23 cellular contexts compared by ENCODE assay signal in the genomic region with DNA sequence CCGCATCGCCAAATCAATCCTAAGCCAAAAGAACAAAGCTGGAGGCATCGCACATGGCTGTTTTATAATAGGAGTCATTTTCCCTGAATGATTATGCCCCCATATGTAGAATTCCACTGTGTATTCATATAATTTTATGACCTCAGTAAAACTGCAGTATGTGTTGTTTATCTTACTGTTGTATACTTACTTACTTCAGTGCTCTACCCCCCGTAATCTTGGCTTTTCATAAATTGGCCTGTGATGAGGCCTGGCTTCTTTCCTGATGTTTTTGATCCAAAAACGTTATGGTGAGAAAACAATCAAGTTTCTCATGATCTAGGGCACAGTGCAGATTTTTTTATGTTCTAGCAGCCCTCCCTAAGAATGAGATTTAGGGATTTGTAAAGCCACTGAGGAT.
"Had no signal": no experiment of that assay in that cellular context is flagged by ENCODE, and none has a peak within 500 bp of the region (broad histone marks: within the 10 kb centered on the region; RNA-seq: fewer than 3 reads in every experiment).

No MANE protein-coding gene starts in this region.

- H3K4me3 ChIP-seq: colonic mucosa, ovary, psoas muscle, suprapubic skin, vagina had no signal

- H3K27ac Mint-ChIP-seq: activated CD4-positive, alpha-beta T cell treated with anti-CD3 and anti-CD28 coated beads for 36 hours; activated naive CD8-positive, alpha-beta T cell treated with anti-CD3 and anti-CD28 coated beads for 36 hours; activated T-helper 1 cell treated with anti-CD3 and anti-CD28 coated beads, Interleukin-12 subunit alpha, Interleukin-12 subunit beta, Interleukin-2, Interleukin-4 antibody, amounts not matched to agents 30 ng/mL and 10 ng/mL and 1 ng/mL, durations not matched to agents 14 hours and 24 hours and 36 hours; endodermal cell; immature natural killer cell; naive thymus-derived CD4-positive, alpha-beta T cell; stimulated activated naive CD8-positive, alpha-beta T cell treated with anti-CD3 and anti-CD28 coated beads, Interleukin-15, Interleukin-2, amounts not matched to agents 100 ng/mL and 50 ng/mL, for 24 hours; WTC11 had no signal

- H3K27me3 Mint-ChIP-seq: activated CD4-positive, alpha-beta T cell treated with anti-CD3 and anti-CD28 coated beads for 36 hours; activated naive CD8-positive, alpha-beta T cell treated with anti-CD3 and anti-CD28 coated beads for 36 hours; central memory CD8-positive, alpha-beta T cell; naive thymus-derived CD4-positive, alpha-beta T cell; stimulated activated naive CD8-positive, alpha-beta T cell treated with anti-CD3 and anti-CD28 coated beads, Interleukin-15, Interleukin-2, amounts not matched to agents 100 ng/mL and 50 ng/mL, for 24 hours had no signal

- H3K9me3 Mint-ChIP-seq: activated naive CD8-positive, alpha-beta T cell treated with anti-CD3 and anti-CD28 coated beads for 36 hours; activated T-helper 1 cell treated with anti-CD3 and anti-CD28 coated beads, Interleukin-12 subunit alpha, Interleukin-12 subunit beta, Interleukin-2, Interleukin-4 antibody, amounts not matched to agents 30 ng/mL and 10 ng/mL and 1 ng/mL, durations not matched to agents 14 hours and 24 hours and 36 hours; endodermal cell; WTC11 had no signal

- H3K4me3 Mint-ChIP-seq: activated CD4-positive, alpha-beta T cell treated with anti-CD3 and anti-CD28 coated beads for 36 hours; activated naive CD8-positive, alpha-beta T cell treated with anti-CD3 and anti-CD28 coated beads for 36 hours; activated T-helper 1 cell treated with anti-CD3 and anti-CD28 coated beads, Interleukin-12 subunit alpha, Interleukin-12 subunit beta, Interleukin-2, Interleukin-4 antibody, amounts not matched to agents 30 ng/mL and 10 ng/mL and 1 ng/mL, durations not matched to agents 14 hours and 24 hours and 36 hours; central memory CD8-positive, alpha-beta T cell; endodermal cell; immature natural killer cell; naive thymus-derived CD4-positive, alpha-beta T cell; stimulated activated naive CD8-positive, alpha-beta T cell treated with anti-CD3 and anti-CD28 coated beads, Interleukin-15, Interleukin-2, amounts not matched to agents 100 ng/mL and 50 ng/mL, for 24 hours; WTC11 had no signal

- H3K4me1 ChIP-seq: colonic mucosa, suprapubic skin had no signal

- H3K27ac ChIP-seq: colonic mucosa, ovary, psoas muscle, suprapubic skin, vagina had no signal

- H3K9me3 ChIP-seq: colonic mucosa, ovary, psoas muscle, suprapubic skin, vagina had no signal

- H3K27me3 ChIP-seq: colonic mucosa, ovary, suprapubic skin, vagina had no signal

- H3K36me3 ChIP-seq: colonic mucosa, ovary, suprapubic skin, vagina had no signal

- H3K4me1 Mint-ChIP-seq: activated naive CD8-positive, alpha-beta T cell treated with anti-CD3 and anti-CD28 coated beads for 36 hours; central memory CD8-positive, alpha-beta T cell; immature natural killer cell; naive thymus-derived CD4-positive, alpha-beta T cell had no signal

- DNase-seq: activated CD4-positive, alpha-beta T cell treated with anti-CD3 and anti-CD28 coated beads for 36 hours; activated CD4-positive, alpha-beta T cell treated with anti-CD3 and anti-CD28 coated beads, Interleukin-2, amount 50 U/mL, for 48 hours; activated naive CD8-positive, alpha-beta T cell treated with anti-CD3 and anti-CD28 coated beads for 36 hours; activated T-cell treated with anti-CD3 and anti-CD28 coated beads for 4 hours; colonic mucosa; endodermal cell; erythroblast; immature natural killer cell; naive thymus-derived CD4-positive, alpha-beta T cell; ovary; psoas muscle; right cardiac atrium; small intestine; stimulated activated CD4-positive, alpha-beta T cell treated with anti-CD3 and anti-CD28 coated beads, Interleukin-15, amount 100 ng/mL, for 24 hours; stimulated activated CD4-positive, alpha-beta T cell treated with anti-CD3 and anti-CD28 coated beads, Interleukin-2, amount 100 ng/mL, for 48 hours; T-helper 2 cell; trophoblast cell had no signal

- H3K36me3 Mint-ChIP-seq: activated naive CD8-positive, alpha-beta T cell treated with anti-CD3 and anti-CD28 coated beads for 36 hours; immature natural killer cell; naive thymus-derived CD4-positive, alpha-beta T cell had no signal

- ATAC-seq: activated CD4-positive, alpha-beta T cell treated with anti-CD3 and anti-CD28 coated beads for 36 hours; naive thymus-derived CD4-positive, alpha-beta T cell; psoas muscle; WTC11 had no signal
